20 cellular contexts compared by ENCODE assay signal in genomic region chr3:114231616-114232015, GRCh38. TPM values are rescaled to one million over a fixed set of nuclear protein-coding genes. Genes with fewer than 3 reads are reported as not detected.
DNase-seq lines count a peak whose midpoint lies in the region; ATAC-seq lines count a peak whose summit lies in the region.
"Had no signal": no experiment of that assay in that cellular context is flagged by ENCODE, and none has a peak within 500 bp of the region (broad histone marks: within the 10 kb centered on the region; RNA-seq: fewer than 3 reads in every experiment).

No MANE protein-coding gene starts in this region.

- H3K4me3 Mint-ChIP-seq in activated T-cell treated with anti-CD3 and anti-CD28 coated beads, Interleukin-2, amount 50 U/mL, for 72 hours: peak overlapping the region; percentile 49 to 61
- peak overlapping the region; percentile 68 to 74 for H3K4me3 Mint-ChIP-seq in effector memory CD8-positive, alpha-beta T cell

- peaks cover 82% of the 10 kb centered on the region for H3K4me1 Mint-ChIP-seq in activated T-cell treated with anti-CD3 and anti-CD28 coated beads, Interleukin-2, amount 50 U/mL, for 72 hours (ENCODE audit: low read depth)
- peaks cover 52 to 74% of the 10 kb centered on the region in 2 donors for H3K4me1 Mint-ChIP-seq in effector memory CD8-positive, alpha-beta T cell (ENCODE audit: low read depth in 2 of 2)

- DNase-seq in stimulated activated CD4-positive, alpha-beta T cell treated with anti-CD3 and anti-CD28 coated beads, Interleukin-15, amount 100 ng/mL, for 24 hours: peak; percentile 29
- no peak for DNase-seq in stimulated activated CD4-positive, alpha-beta T cell treated with anti-CD3 and anti-CD28 coated beads, Interleukin-1b, Interleukin-23, amount 100 ng/mL, for 48 hours
- peak; percentile 62 to 64 for DNase-seq in activated T-cell treated with anti-CD3 and anti-CD28 coated beads, Interleukin-2, amount 50 U/mL, for 72 hours
- peak; percentile 48 to 65 (median 50) for DNase-seq in effector memory CD8-positive, alpha-beta T cell
- DNase-seq in aorta (no peak), GF-D8 (lab: John Stamatoyannopoulos, UW) (no peak)
- DNase-seq: HCEC 1CT, left colon, NCI-H2029 treated with DMSO at 0.1 percent for 48 hours, SJCRH30 had no signal

- H3K4me1 ChIP-seq in aorta (ENCODE audit: control insufficient read depth in 1 of 2, insufficient read depth in 2 of 2, low read length in 2 of 2): no peaks in the 10 kb centered on the region
- H3K4me1 ChIP-seq: esophagus muscularis mucosa, SJCRH30 had no signal

- peak overlapping the region; percentile 89 for H3K27ac Mint-ChIP-seq in activated T-cell treated with anti-CD3 and anti-CD28 coated beads, Interleukin-2, amount 50 U/mL, for 72 hours
- peak overlapping the region; percentile 94 to 96 for H3K27ac Mint-ChIP-seq in effector memory CD8-positive, alpha-beta T cell

- no peak overlapping the region for H3K27ac ChIP-seq in aorta (ENCODE audit: low read depth in 1 of 2, low read length in 2 of 2)
- H3K27ac ChIP-seq: esophagus muscularis mucosa, hepatocyte, SJCRH30 had no signal

- H3K27me3 ChIP-seq in aorta (ENCODE audit: control insufficient read depth in 1 of 2, insufficient read depth in 2 of 2, low read length in 1 of 2): no peaks in the 10 kb centered on the region
- H3K27me3 ChIP-seq: esophagus muscularis mucosa, hepatocyte, SJCRH30 had no signal

- H3K36me3 Mint-ChIP-seq in activated T-cell treated with anti-CD3 and anti-CD28 coated beads, Interleukin-2, amount 50 U/mL, for 72 hours (ENCODE audit: insufficient read depth in 2 of 2): peaks cover 3 to 6% of the 10 kb centered on the region in 2 donors
- H3K36me3 Mint-ChIP-seq in effector memory CD8-positive, alpha-beta T cell (ENCODE audit: insufficient read depth): no peaks in the 10 kb centered on the region

- no peaks in the 10 kb centered on the region for H3K27me3 Mint-ChIP-seq in activated T-cell treated with anti-CD3 and anti-CD28 coated beads, Interleukin-2, amount 50 U/mL, for 72 hours (ENCODE audit: low read depth)
- no peaks in the 10 kb centered on the region for H3K27me3 Mint-ChIP-seq in effector memory CD8-positive, alpha-beta T cell

- WGBS in aorta, 2 donors: 80 to 84% methylated on average over 3 of the region's 3 CpGs

- no peak overlapping the region for H3K4me3 ChIP-seq in aorta (ENCODE audit: low read length in 2 of 2)
- H3K4me3 ChIP-seq: esophagus muscularis mucosa, hepatocyte, SJCRH30 had no signal

- H3K9me3 Mint-ChIP-seq in activated T-cell treated with anti-CD3 and anti-CD28 coated beads, Interleukin-2, amount 50 U/mL, for 72 hours: no peaks in the 10 kb centered on the region
- H3K9me3 Mint-ChIP-seq in effector memory CD8-positive, alpha-beta T cell: no peaks in the 10 kb centered on the region

- ATAC-seq in activated T-cell treated with anti-CD3 and anti-CD28 coated beads, Interleukin-2, amount 50 U/mL, for 72 hours (replicated peaks in 1 of 2): peak; percentile 79 to 87
- peak; percentile 95 for ATAC-seq in effector memory CD8-positive, alpha-beta T cell (replicated peaks)
- ATAC-seq in aorta (ENCODE audit: low FRiP score): peak; percentile 23
- ATAC-seq in GM19455 (IDR thresholded peaks at IDR 0.05; ENCODE audit: unreplicated experiment): no peak
- ATAC-seq in HG03196 (IDR thresholded peaks at IDR 0.05; ENCODE audit: unreplicated experiment): no peak
- ATAC-seq: left colon had no signal

- no peaks in the 10 kb centered on the region for H3K36me3 ChIP-seq in aorta (ENCODE audit: control insufficient read depth in 1 of 2, insufficient read depth in 2 of 2, low read length in 1 of 2)
- H3K36me3 ChIP-seq: esophagus muscularis mucosa, SJCRH30 had no signal

- intact Hi-C loops in aorta (cut with DNase I): no loop called here

- H3K9me3 ChIP-seq in aorta (ENCODE audit: control insufficient read depth, low read length): no peaks in the 10 kb centered on the region
- H3K9me3 ChIP-seq: esophagus muscularis mucosa, SJCRH30 had no signal

RNA-seq across cellular contexts. Expression of gene ZNF80, which starts 5.8 kb away (rescaled TPM):
- 1 to 10 TPM in 1 of 2 donors, under 1 TPM in 1; 0.53 to 1.4 TPM for total RNA-seq in activated T-cell treated with anti-CD3 and anti-CD28 coated beads, Interleukin-2, amount 50 U/mL, for 72 hours
- total RNA-seq in aorta: under 1 TPM in 1 of 2 donors, not detected in 1; 0.15 TPM
- not detected for polyA plus RNA-seq in aorta
- total RNA-seq: A673, esophagus muscularis mucosa, hepatocyte, left colon, M059J, myocyte, pulmonary artery endothelial cell, temporal lobe had no signal
- polyA plus RNA-seq: hepatocyte had no signal

RNA-seq across cellular contexts. Expression of gene DRD3, which starts 52.8 kb away (rescaled TPM):
- total RNA-seq in activated T-cell treated with anti-CD3 and anti-CD28 coated beads, Interleukin-2, amount 50 U/mL, for 72 hours: not detected
- not detected for total RNA-seq in aorta
- not detected for polyA plus RNA-seq in aorta
- total RNA-seq: A673, esophagus muscularis mucosa, hepatocyte, left colon, M059J, myocyte, pulmonary artery endothelial cell, SJCRH30 had no signal
- polyA plus RNA-seq: adipose tissue, hepatocyte had no signal

Comparison
In these comparisons a context has a peak if more than half of its experiments do, and no peak if none do; other contexts are left out.
1. DNase-seq: peak in stimulated activated CD4-positive, alpha-beta T cell treated with anti-CD3 and anti-CD28 coated beads, Interleukin-15, amount 100 ng/mL, for 24 hours (single experiment), activated T-cell treated with anti-CD3 and anti-CD28 coated beads, Interleukin-2, amount 50 U/mL, for 72 hours (2 of 2) and effector memory CD8-positive, alpha-beta T cell (3 of 3); none in stimulated activated CD4-positive, alpha-beta T cell treated with anti-CD3 and anti-CD28 coated beads, Interleukin-1b, Interleukin-23, amount 100 ng/mL, for 48 hours (single experiment), aorta (0 of 2) and GF-D8 (single experiment).
2. ATAC-seq: peak in activated T-cell treated with anti-CD3 and anti-CD28 coated beads, Interleukin-2, amount 50 U/mL, for 72 hours (2 of 2), effector memory CD8-positive, alpha-beta T cell (single experiment) and aorta (single experiment); none in GM19455 (single experiment) and HG03196 (single experiment).